ENCODE assay signal across 15 cellular contexts in the genomic region with DNA sequence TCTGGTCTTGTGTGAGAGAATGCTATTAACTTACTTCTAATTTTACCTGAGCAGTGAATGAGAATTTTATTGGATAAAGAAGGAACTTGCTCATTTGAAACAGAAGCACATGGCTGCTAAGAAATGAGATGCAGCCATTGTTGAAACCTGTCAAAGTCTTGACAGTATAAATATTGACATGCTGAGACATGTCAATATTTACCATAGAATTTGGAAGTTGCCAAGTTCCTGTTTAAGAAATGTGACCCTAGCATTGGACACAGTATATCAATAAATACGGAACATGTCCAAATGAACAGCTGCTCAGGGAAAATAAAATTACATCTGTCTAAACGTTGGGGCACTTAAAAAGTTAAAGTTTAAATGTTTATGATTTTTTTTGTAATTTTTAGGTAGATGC.
"Had no signal": no experiment of that assay in that cellular context is flagged by ENCODE, and none has a peak within 500 bp of the region (broad histone marks: within the 10 kb centered on the region; RNA-seq: fewer than 3 reads in every experiment).

No MANE protein-coding gene starts in this region.

- H3K4me3 ChIP-seq: right atrium auricular region, transverse colon, uterus had no signal

- H3K4me1 ChIP-seq: right atrium auricular region, transverse colon, uterus had no signal

- H3K9me3 ChIP-seq: right atrium auricular region, transverse colon, uterus had no signal

- H3K9me3 Mint-ChIP-seq: activated T-helper 1 cell treated with anti-CD3 and anti-CD28 coated beads, Interleukin-12 subunit alpha, Interleukin-12 subunit beta, Interleukin-2, Interleukin-4 antibody, amounts not matched to agents 30 ng/mL and 10 ng/mL and 1 ng/mL, durations not matched to agents 14 hours and 24 hours and 36 hours; stimulated activated naive CD8-positive, alpha-beta T cell treated with anti-CD3 and anti-CD28 coated beads, Interleukin-15, Interleukin-2, amounts not matched to agents 100 ng/mL and 50 ng/mL, for 24 hours had no signal

- H3K4me3 Mint-ChIP-seq: activated naive CD8-positive, alpha-beta T cell; activated T-helper 1 cell treated with anti-CD3 and anti-CD28 coated beads, Interleukin-12 subunit alpha, Interleukin-12 subunit beta, Interleukin-2, Interleukin-4 antibody, amounts not matched to agents 30 ng/mL and 10 ng/mL and 1 ng/mL, durations not matched to agents 14 hours and 24 hours and 36 hours; stimulated activated naive CD8-positive, alpha-beta T cell treated with anti-CD3 and anti-CD28 coated beads, Interleukin-15, Interleukin-2, amounts not matched to agents 100 ng/mL and 50 ng/mL, for 24 hours; T-helper 17 cell had no signal

- H3K36me3 ChIP-seq: right atrium auricular region, transverse colon, uterus had no signal

- H3K27me3 Mint-ChIP-seq: activated naive CD8-positive, alpha-beta T cell; stimulated activated naive CD8-positive, alpha-beta T cell treated with anti-CD3 and anti-CD28 coated beads, Interleukin-15, Interleukin-2, amounts not matched to agents 100 ng/mL and 50 ng/mL, for 24 hours; T-helper 17 cell had no signal

- H3K27ac ChIP-seq: right atrium auricular region, transverse colon, uterus, VCaP had no signal

- H3K27ac Mint-ChIP-seq: activated naive CD8-positive, alpha-beta T cell; activated T-helper 1 cell treated with anti-CD3 and anti-CD28 coated beads, Interleukin-12 subunit alpha, Interleukin-12 subunit beta, Interleukin-2, Interleukin-4 antibody, amounts not matched to agents 30 ng/mL and 10 ng/mL and 1 ng/mL, durations not matched to agents 14 hours and 24 hours and 36 hours; stimulated activated naive CD8-positive, alpha-beta T cell treated with anti-CD3 and anti-CD28 coated beads, Interleukin-15, Interleukin-2, amounts not matched to agents 100 ng/mL and 50 ng/mL, for 24 hours; T-helper 17 cell had no signal

- H3K27me3 ChIP-seq: right atrium auricular region, transverse colon, uterus had no signal

- DNase-seq: activated CD4-positive, alpha-beta T cell treated with anti-CD3 and anti-CD28 coated beads for 1 hour; erythroblast; foreskin melanocyte; glutamatergic neuron; hypothalamus; islet precursor cell; occipital lobe; T-helper 17 cell; transverse colon; uterus had no signal

- H3K4me1 Mint-ChIP-seq: T-helper 17 cell had no signal
